8 cellular contexts compared by ENCODE assay signal in genomic region chr5:163460562-163461176, GRCh38. TPM values are rescaled to one million over a fixed set of nuclear protein-coding genes. Genes with fewer than 3 reads are reported as not detected.
DNase-seq lines count a peak whose midpoint lies in the region; ATAC-seq and TF ChIP-seq lines count a peak whose summit lies in the region.

HMMR (plus strand) TSS chr5:163460632; CDS start chr5:163460693, 61 bp downstream.

- H3K4me1 Mint-ChIP-seq in T-helper 1 cell treated with Interleukin-12 subunit alpha and Interleukin-12 subunit beta and Interleukin-4 antibody, amounts not matched to agents 30 μg/mL and 1 μg/mL, for 36 hours (ENCODE audit: low read depth): peaks cover 43% of the 10 kb centered on the region

- peak within 1 kb of the TSS; percentile 98 for H3K9ac ChIP-seq in HUES6 (ENCODE audit: low read length)

- DNase-seq in SIG-M5 treated with dmso at 0.1 percent for 504 hours (lab: John Stamatoyannopoulos, UW; ENCODE audit: unreplicated experiment) (peak; percentile 42), SIG-M5 (lab: John Stamatoyannopoulos, UW) (no peak), fibroblast of mammary gland (ENCODE audit: low read depth) (no peak), gastrocnemius medialis (no peak), kidney glomerular epithelial cell (lab: John Stamatoyannopoulos, UW) (no peak), occipital lobe (lab: John Stamatoyannopoulos, UW) (no peak)

- H3K9me3 Mint-ChIP-seq in T-helper 1 cell treated with Interleukin-12 subunit alpha and Interleukin-12 subunit beta and Interleukin-4 antibody, amounts not matched to agents 30 μg/mL and 1 μg/mL, for 36 hours: no peaks in the 10 kb centered on the region

- H3K36me3 Mint-ChIP-seq in T-helper 1 cell treated with Interleukin-12 subunit alpha and Interleukin-12 subunit beta and Interleukin-4 antibody, amounts not matched to agents 30 μg/mL and 1 μg/mL, for 36 hours (ENCODE audit: low read depth): peaks cover 29% of the 10 kb centered on the region

- H3K4me3 Mint-ChIP-seq in T-helper 1 cell treated with Interleukin-12 subunit alpha and Interleukin-12 subunit beta and Interleukin-4 antibody, amounts not matched to agents 30 μg/mL and 1 μg/mL, for 36 hours: peak within 1 kb of the TSS; percentile 93

- peak within 1 kb of the TSS; percentile 96 for H3K27ac ChIP-seq in HUES6 (ENCODE audit: low read depth, low read length)
- peak within 1 kb of the TSS; percentile 94 to 97 (median 96) for H3K27ac ChIP-seq in gastrocnemius medialis

- no peaks in the 10 kb centered on the region for H3K9me3 ChIP-seq in HUES6 (ENCODE audit: control insufficient read depth, insufficient read depth, low read depth, low read length)
- H3K9me3 ChIP-seq in gastrocnemius medialis: no peaks in the 10 kb centered on the region

- in situ Hi-C loops in gastrocnemius medialis (cut with MboI; ENCODE audit: low sequenced_read_pairs in 4 of 4): no loop called here

- H3K4me3 ChIP-seq in HUES6 (ENCODE audit: low read depth, low read length): peak within 1 kb of the TSS; percentile 92
- peak within 1 kb of the TSS; percentile 71 for H3K4me3 ChIP-seq in fibroblast of mammary gland (ENCODE audit: control insufficient read depth, low read depth, low read length)
- H3K4me3 ChIP-seq in gastrocnemius medialis: peak within 1 kb of the TSS; percentile 63 to 91 (median 76)

- no peaks in the 10 kb centered on the region for H3K27me3 Mint-ChIP-seq in T-helper 1 cell treated with Interleukin-12 subunit alpha and Interleukin-12 subunit beta and Interleukin-4 antibody, amounts not matched to agents 30 μg/mL and 1 μg/mL, for 36 hours (ENCODE audit: low read depth)

- no peak for ATAC-seq in gastrocnemius medialis

- H3K4me1 ChIP-seq in HUES6 (ENCODE audit: control insufficient read depth, insufficient read depth, low read length): peaks cover 5% of the 10 kb centered on the region; the same call in 1 of the 2 replicates
- peaks cover 26 to 27% of the 10 kb centered on the region in 2 donors for H3K4me1 ChIP-seq in gastrocnemius medialis

- peak within 1 kb of the TSS; percentile 99 for H3K27ac Mint-ChIP-seq in T-helper 1 cell treated with Interleukin-12 subunit alpha and Interleukin-12 subunit beta and Interleukin-4 antibody, amounts not matched to agents 30 μg/mL and 1 μg/mL, for 36 hours

- TF ChIP-seq CTCF in fibroblast of mammary gland (conservative IDR thresholded peaks at IDR 0.05; ENCODE audit: control insufficient read depth, insufficient read depth, low read depth, low read length) (no peak), gastrocnemius medialis (IDR thresholded peaks at IDR 0.05 in 4 of 5, conservative IDR thresholded peaks at IDR 0.05 in 1 of 5) (no peak)

- TF ChIP-seq POLR2A in gastrocnemius medialis (IDR thresholded peaks at IDR 0.05): no peak

- H3K36me3 ChIP-seq in HUES6 (ENCODE audit: control insufficient read depth, insufficient read depth, low read length): peaks cover 27% of the 10 kb centered on the region
- peaks cover 0 to 4% of the 10 kb centered on the region in 2 donors for H3K36me3 ChIP-seq in gastrocnemius medialis

- intact Hi-C loops in gastrocnemius medialis (cut with DNase I; ENCODE audit: low total_unique reads): loop anchor here (1.0 kb wide), 2 partner anchors 23 to 45 kb away; partner anchors contain the start of genes CCNG1 and MAT2B

- H3K27me3 ChIP-seq in HUES6 (ENCODE audit: control insufficient read depth, insufficient read depth, low read length) (no peaks in the 10 kb centered on the region), gastrocnemius medialis (no peaks in the 10 kb centered on the region)

RNA-seq across cellular contexts. Expression of gene HMMR, which starts in this region (rescaled TPM):
- total RNA-seq in gastrocnemius medialis (1 to 10 TPM in 1 of 4 donors, under 1 TPM in 3; 0.12 to 1.3 (median 0.55) TPM), occipital lobe (3.0 TPM)
